ENCODE assay signal across 17 cellular contexts in the genomic region with DNA sequence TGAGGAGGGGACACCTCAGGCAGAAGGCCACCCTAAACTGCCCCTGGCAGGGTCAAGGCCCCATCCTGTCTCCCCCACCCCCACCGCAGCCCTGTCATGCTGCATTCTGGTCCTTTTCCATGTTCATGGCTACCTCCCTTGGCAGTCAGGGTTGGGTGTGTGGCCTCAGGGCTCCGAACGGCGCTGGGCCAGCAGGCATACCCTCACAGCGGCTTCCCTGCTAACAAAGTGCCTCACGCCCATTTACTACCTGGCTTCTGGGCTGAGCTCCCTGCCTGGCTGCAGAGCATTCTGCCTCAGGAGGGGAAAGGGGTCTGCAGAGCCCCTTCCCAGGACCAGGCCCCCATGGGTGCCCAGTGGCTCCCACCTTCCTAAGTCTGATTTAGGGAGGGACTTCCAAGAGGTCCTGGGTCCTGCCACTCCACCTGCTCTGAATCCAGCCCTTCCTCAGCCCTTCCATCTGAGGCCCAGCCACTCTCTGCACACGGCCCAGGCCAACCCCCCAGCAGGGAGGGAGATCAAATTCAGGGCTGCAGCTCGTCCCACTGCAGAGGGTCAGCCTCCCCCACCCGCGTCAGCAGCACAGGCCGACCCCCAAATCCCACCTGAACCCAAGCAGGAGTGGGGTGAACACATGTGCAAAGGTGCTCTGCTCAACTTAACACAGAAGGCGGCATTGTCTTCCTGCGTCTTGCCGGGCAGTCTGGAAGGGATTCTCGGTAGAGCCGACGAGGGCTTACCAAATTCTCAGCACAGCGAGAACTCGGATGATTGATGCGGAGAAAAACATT.
"Had no signal": no experiment of that assay in that cellular context is flagged by ENCODE, and none has a peak within 500 bp of the region (broad histone marks: within the 10 kb centered on the region; RNA-seq: fewer than 3 reads in every experiment).

No MANE protein-coding gene starts in this region.

- H3K36me3 ChIP-seq: esophagus squamous epithelium had no signal

- H3K4me3 Mint-ChIP-seq: activated naive CD8-positive, alpha-beta T cell; activated T-cell treated with anti-CD3 and anti-CD28 coated beads, Interleukin-2, amount 50 U/mL, for 4 hours had no signal

- DNase-seq: activated CD4-positive, alpha-beta T cell treated with anti-CD3 and anti-CD28 coated beads for 1 hour; activated CD4-positive, alpha-beta T cell treated with anti-CD3 and anti-CD28 coated beads, Interleukin-2, amount 50 U/mL, for 48 hours; activated effector memory CD4-positive, alpha-beta T cell treated with anti-CD3 and anti-CD28 coated beads, Interleukin-2, amount 50 U/mL, for 16 hours; activated T-cell treated with anti-CD3 and anti-CD28 coated beads, Interleukin-2, amount 50 U/mL, for 4 hours; amygdala; esophagus squamous epithelium; foreskin keratinocyte; head of caudate nucleus; islet precursor cell; left ventricle myocardium superior; nucleus accumbens; stimulated activated CD4-positive, alpha-beta T cell treated with anti-CD3 and anti-CD28 coated beads, Interleukin-12 subunit alpha, Interleukin-12 subunit beta, amount 100 ng/mL, for 4 hours; stimulated activated CD4-positive, alpha-beta T cell treated with anti-CD3 and anti-CD28 coated beads, Interleukin-2, amount 100 ng/mL, for 48 hours; stimulated activated naive CD8-positive, alpha-beta T cell treated with anti-CD3 and anti-CD28 coated beads, Interleukin-15, Interleukin-2, amounts not matched to agents 100 U/mL and 50 U/mL, for 24 hours; T-helper 9 cell; testis had no signal

- H3K9me3 ChIP-seq: esophagus squamous epithelium, testis had no signal

- H3K27ac ChIP-seq: esophagus squamous epithelium, foreskin keratinocyte, testis had no signal

- H3K4me1 ChIP-seq: foreskin keratinocyte, testis had no signal

- H3K27me3 ChIP-seq: foreskin keratinocyte, testis had no signal

- H3K4me3 ChIP-seq: esophagus squamous epithelium, testis had no signal

- H3K9me3 Mint-ChIP-seq: activated T-cell treated with anti-CD3 and anti-CD28 coated beads, Interleukin-2, amount 50 U/mL, for 4 hours had no signal

- H3K27me3 Mint-ChIP-seq: activated naive CD8-positive, alpha-beta T cell had no signal

- H3K27ac Mint-ChIP-seq: activated naive CD8-positive, alpha-beta T cell had no signal

- H3K36me3 Mint-ChIP-seq: activated naive CD8-positive, alpha-beta T cell had no signal
